ENCODE assay signal across 12 cellular contexts in genomic region chr5:159427180-159428012, GRCh38.
DNase-seq lines count a peak whose midpoint lies in the region; ATAC-seq, FAIRE-seq and TF ChIP-seq lines count a peak whose summit lies in the region.
"Had no signal": no experiment of that assay in that cellular context is flagged by ENCODE, and none has a peak within 500 bp of the region (broad histone marks: within the 10 kb centered on the region; RNA-seq: fewer than 3 reads in every experiment).

No MANE protein-coding gene starts in this region.

- no peak overlapping the region for H3K27ac ChIP-seq in small intestine (ENCODE audit: low read depth in 1 of 2, low read length in 1 of 2)
- no peak overlapping the region for H3K27ac ChIP-seq in gastrocnemius medialis

- peaks cover 0 to 3% of the 10 kb centered on the region in 2 donors for H3K9me3 Mint-ChIP-seq in activated naive CD4-positive, alpha-beta T cell treated with anti-CD3 and anti-CD28 coated beads, Interleukin-2, amount 50 U/mL, for 72 hours

- no peak for TF ChIP-seq POLR2A in gastrocnemius medialis (IDR thresholded peaks at IDR 0.05)

- H3K9me3 ChIP-seq in small intestine (ENCODE audit: control insufficient read depth, low read depth) (no peaks in the 10 kb centered on the region), gastrocnemius medialis (no peaks in the 10 kb centered on the region)

- no peak overlapping the region for H3K27ac Mint-ChIP-seq in activated naive CD4-positive, alpha-beta T cell treated with anti-CD3 and anti-CD28 coated beads, Interleukin-2, amount 50 U/mL, for 72 hours

- in situ Hi-C loops in gastrocnemius medialis (cut with MboI; ENCODE audit: low sequenced_read_pairs in 4 of 4): loop anchor here in 1 of 4 donors (25.0 kb wide), 1 partner anchor 485 kb away; the partner anchor contains the start of gene ADRA1B

- intact Hi-C loops in gastrocnemius medialis (cut with DNase I; ENCODE audit: low total_unique reads): no loop called here

- no peaks in the 10 kb centered on the region for H3K36me3 Mint-ChIP-seq in activated naive CD4-positive, alpha-beta T cell treated with anti-CD3 and anti-CD28 coated beads, Interleukin-2, amount 50 U/mL, for 72 hours

- H3K4me1 ChIP-seq in small intestine (ENCODE audit: control insufficient read depth in 2 of 2, insufficient read depth in 1 of 2, low read depth in 1 of 2, low read length in 1 of 2) (no peaks in the 10 kb centered on the region), gastrocnemius medialis (no peaks in the 10 kb centered on the region)

- no peak for FAIRE-seq in small intestine (lab: Jason Lieb, UNC)
- FAIRE-seq: kidney had no signal

- H3K27me3 ChIP-seq in small intestine (ENCODE audit: control insufficient read depth in 2 of 2, insufficient read depth in 2 of 2, low read length in 2 of 2) (peaks cover 0 to 1% of the 10 kb centered on the region in 2 donors), gastrocnemius medialis (no peaks in the 10 kb centered on the region)

- no peak for TF ChIP-seq CTCF in gastrocnemius medialis (IDR thresholded peaks at IDR 0.05 in 4 of 5, conservative IDR thresholded peaks at IDR 0.05 in 1 of 5)

- 58 to 60% (median 59%) methylated on average over 7 of the region's 7 CpGs for WGBS in small intestine, 3 donors

- H3K4me3 ChIP-seq in small intestine (ENCODE audit: low read depth in 1 of 2, low read length in 2 of 2): no peak overlapping the region
- no peak overlapping the region for H3K4me3 ChIP-seq in gastrocnemius medialis

- no peaks in the 10 kb centered on the region for H3K36me3 ChIP-seq in small intestine (ENCODE audit: control insufficient read depth in 2 of 2, insufficient read depth in 2 of 2, low read length in 2 of 2)
- no peaks in the 10 kb centered on the region for H3K36me3 ChIP-seq in gastrocnemius medialis

- DNase-seq in activated naive CD4-positive, alpha-beta T cell treated with anti-CD3 and anti-CD28 coated beads, Interleukin-2, amount 50 U/mL, for 72 hours (ENCODE audit: low spot score in 2 of 2): no peak
- no peak for DNase-seq in activated naive CD4-positive, alpha-beta T cell (lab: John Stamatoyannopoulos, UW)
- DNase-seq in small intestine: no peak
- DNase-seq in DMS153 treated with DMSO at 0.1 percent for 48 hours (lab: John Stamatoyannopoulos, UW; ENCODE audit: unreplicated experiment): no peak
- DNase-seq in NK-92 (lab: John Stamatoyannopoulos, UW; ENCODE audit: unreplicated experiment): no peak
- DNase-seq in gastrocnemius medialis: no peak
- DNase-seq: GOT3, kidney, NCI-H1436 had no signal

- peak; percentile 50 to 70 for ATAC-seq in activated naive CD4-positive, alpha-beta T cell treated with anti-CD3 and anti-CD28 coated beads, Interleukin-2, amount 50 U/mL, for 72 hours
- ATAC-seq in HG02678 (IDR thresholded peaks at IDR 0.05; ENCODE audit: unreplicated experiment) (peak; percentile 83), HG03571 (IDR thresholded peaks at IDR 0.05; ENCODE audit: unreplicated experiment) (peak; percentile 67), gastrocnemius medialis (no peak)
- ATAC-seq: sciatic nerve had no signal

Comparison
In these comparisons a context has a peak if more than half of its experiments do, and no peak if none do; other contexts are left out.
1. ATAC-seq: peak in activated naive CD4-positive, alpha-beta T cell treated with anti-CD3 and anti-CD28 coated beads, Interleukin-2, amount 50 U/mL, for 72 hours (2 of 2), HG02678 (single experiment) and HG03571 (single experiment); none in gastrocnemius medialis (0 of 2).